In genomic region chr13:60091573-60091972, GRCh38 we compare ENCODE assay signal across 20 cellular contexts.
"Had no signal": no experiment of that assay in that cellular context is flagged by ENCODE, and none has a peak within 500 bp of the region (broad histone marks: within the 10 kb centered on the region; RNA-seq: fewer than 3 reads in every experiment).

No MANE protein-coding gene starts in this region.

- H3K27me3 ChIP-seq: body of pancreas, right atrium auricular region had no signal

- H3K27ac ChIP-seq: body of pancreas, lower lobe of right lung, prostate gland, right atrium auricular region had no signal

- H3K4me1 ChIP-seq: lower lobe of right lung, prostate gland, right atrium auricular region had no signal

- H3K4me1 Mint-ChIP-seq: activated B cell treated with CpG ODN at 0.5 μM for 24 hours; activated CD4-positive, alpha-beta memory T cell treated with anti-CD3 and anti-CD28 coated beads, Interleukin-2, amount 10 ng/mL, durations not matched to agents 7 days and 5 days; activated CD8-positive, alpha-beta memory T cell treated with anti-CD3 and anti-CD28 coated beads, Interleukin-2, amount 10 ng/mL, durations not matched to agents 7 days and 5 days; activated naive CD8-positive, alpha-beta T cell treated with anti-CD3 and anti-CD28 coated beads for 36 hours; nephron; stimulated activated naive CD8-positive, alpha-beta T cell treated with anti-CD3 and anti-CD28 coated beads, Interleukin-15, amount 100 ng/mL, for 72 hours had no signal

- H3K4me3 Mint-ChIP-seq: activated B cell treated with CpG ODN at 0.5 μM for 24 hours; activated CD4-positive, alpha-beta memory T cell treated with anti-CD3 and anti-CD28 coated beads, Interleukin-2, amount 10 ng/mL, durations not matched to agents 7 days and 5 days; activated CD8-positive, alpha-beta memory T cell treated with anti-CD3 and anti-CD28 coated beads, Interleukin-2, amount 10 ng/mL, durations not matched to agents 7 days and 5 days; activated naive CD8-positive, alpha-beta T cell treated with anti-CD3 and anti-CD28 coated beads for 36 hours; nephron; stimulated activated naive CD8-positive, alpha-beta T cell treated with anti-CD3 and anti-CD28 coated beads, Interleukin-15, amount 100 ng/mL, for 72 hours; T-helper 2 cell treated with Interferon-gamma antibody and Interleukin-4, amounts not matched to agents 5 μg/mL and 100 μg/mL, for 36 hours had no signal

- H3K9me3 Mint-ChIP-seq: activated B cell treated with CpG ODN at 0.5 μM for 24 hours; activated CD4-positive, alpha-beta memory T cell treated with anti-CD3 and anti-CD28 coated beads, Interleukin-2, amount 10 ng/mL, durations not matched to agents 7 days and 5 days; activated naive CD8-positive, alpha-beta T cell treated with anti-CD3 and anti-CD28 coated beads for 36 hours; nephron; stimulated activated naive CD8-positive, alpha-beta T cell treated with anti-CD3 and anti-CD28 coated beads, Interleukin-15, amount 100 ng/mL, for 72 hours; T-helper 2 cell treated with Interferon-gamma antibody and Interleukin-4, amounts not matched to agents 5 μg/mL and 100 μg/mL, for 36 hours had no signal

- ATAC-seq: activated CD8-positive, alpha-beta memory T cell treated with anti-CD3 and anti-CD28 coated beads, Interleukin-2, amount 10 ng/mL, durations not matched to agents 7 days and 5 days; body of pancreas; lower lobe of right lung; stimulated activated naive CD8-positive, alpha-beta T cell treated with anti-CD3 and anti-CD28 coated beads, Interleukin-15, amount 100 ng/mL, for 72 hours had no signal

- DNase-seq: activated B cell treated with CpG ODN at 0.5 μM for 24 hours; activated CD4-positive, alpha-beta memory T cell treated with anti-CD3 and anti-CD28 coated beads, Interleukin-2, amount 10 ng/mL, durations not matched to agents 7 days and 5 days; activated CD4-positive, alpha-beta T cell treated with anti-CD3 and anti-CD28 coated beads for 48 hours; activated CD8-positive, alpha-beta memory T cell treated with anti-CD3 and anti-CD28 coated beads, Interleukin-2, amount 10 ng/mL, durations not matched to agents 7 days and 5 days; activated naive CD4-positive, alpha-beta T cell; activated naive CD8-positive, alpha-beta T cell treated with anti-CD3 and anti-CD28 coated beads for 36 hours; amniotic stem cell; body of pancreas; central memory CD4-positive, alpha-beta T cell; cortex of kidney; head of caudate nucleus; lower lobe of right lung; occipital lobe; stimulated activated CD4-positive, alpha-beta T cell treated with anti-CD3 and anti-CD28 coated beads, Interleukin-2, amount 100 ng/mL, for 48 hours; stimulated activated naive CD8-positive, alpha-beta T cell treated with anti-CD3 and anti-CD28 coated beads, Interleukin-15, amount 100 ng/mL, for 72 hours; trophoblast cell had no signal

- H3K4me3 ChIP-seq: body of pancreas, lower lobe of right lung, prostate gland, right atrium auricular region had no signal

- H3K27me3 Mint-ChIP-seq: activated B cell treated with CpG ODN at 0.5 μM for 24 hours; activated CD4-positive, alpha-beta memory T cell treated with anti-CD3 and anti-CD28 coated beads, Interleukin-2, amount 10 ng/mL, durations not matched to agents 7 days and 5 days; activated CD8-positive, alpha-beta memory T cell treated with anti-CD3 and anti-CD28 coated beads, Interleukin-2, amount 10 ng/mL, durations not matched to agents 7 days and 5 days; activated naive CD8-positive, alpha-beta T cell treated with anti-CD3 and anti-CD28 coated beads for 36 hours; stimulated activated naive CD8-positive, alpha-beta T cell treated with anti-CD3 and anti-CD28 coated beads, Interleukin-15, amount 100 ng/mL, for 72 hours had no signal

- H3K27ac Mint-ChIP-seq: activated B cell treated with CpG ODN at 0.5 μM for 24 hours; activated CD4-positive, alpha-beta memory T cell treated with anti-CD3 and anti-CD28 coated beads, Interleukin-2, amount 10 ng/mL, durations not matched to agents 7 days and 5 days; activated CD8-positive, alpha-beta memory T cell treated with anti-CD3 and anti-CD28 coated beads, Interleukin-2, amount 10 ng/mL, durations not matched to agents 7 days and 5 days; activated naive CD8-positive, alpha-beta T cell treated with anti-CD3 and anti-CD28 coated beads for 36 hours; nephron; stimulated activated naive CD8-positive, alpha-beta T cell treated with anti-CD3 and anti-CD28 coated beads, Interleukin-15, amount 100 ng/mL, for 72 hours; T-helper 2 cell treated with Interferon-gamma antibody and Interleukin-4, amounts not matched to agents 5 μg/mL and 100 μg/mL, for 36 hours had no signal

- H3K36me3 ChIP-seq: lower lobe of right lung, prostate gland, right atrium auricular region had no signal

- H3K9me3 ChIP-seq: body of pancreas, lower lobe of right lung, prostate gland, right atrium auricular region had no signal
